8 cellular contexts compared by ENCODE assay signal in the genomic region with DNA sequence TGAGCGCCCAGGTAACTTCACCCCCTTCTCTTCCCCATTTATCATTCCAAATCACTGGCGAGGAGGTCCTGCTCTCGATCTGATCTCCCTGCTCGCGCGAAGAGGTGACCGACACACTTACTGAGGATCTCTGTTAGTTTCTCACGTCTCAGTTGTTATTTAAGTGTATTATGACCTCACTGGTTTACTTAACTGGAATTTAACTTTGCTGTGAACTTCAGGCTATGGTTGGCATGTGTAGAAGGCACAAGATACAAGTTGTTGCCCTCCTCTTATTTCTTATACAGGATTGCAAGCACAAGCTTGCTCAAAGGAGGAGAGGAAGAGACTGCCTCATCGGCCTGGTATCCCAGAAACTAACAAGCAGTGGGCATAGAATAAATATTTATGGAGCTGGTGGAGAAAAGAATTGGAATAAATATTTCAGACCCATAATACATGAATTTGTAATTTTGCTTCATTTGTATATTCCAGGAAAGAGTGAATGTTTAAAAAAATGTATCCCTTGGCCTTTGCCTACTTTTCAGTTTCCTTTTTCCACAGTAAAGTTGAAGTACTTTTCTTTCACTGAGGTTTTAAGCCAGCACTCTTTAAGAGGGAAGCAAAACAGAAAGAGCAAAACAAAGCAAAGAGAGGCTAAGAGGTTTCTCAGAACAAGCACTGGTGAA.
DNase-seq lines count a peak whose midpoint lies in the region; ATAC-seq lines count a peak whose summit lies in the region.

No MANE protein-coding gene starts in this region.

- in situ Hi-C loops in KBM-7 (cut with MboI; ENCODE audit: low pct_unique_long_range_greater_than_20kb, low sequenced_read_pairs): no loop called here

- no peaks in the 10 kb centered on the region for H3K36me3 ChIP-seq in subcutaneous abdominal adipose tissue (ENCODE audit: control insufficient read depth in 5 of 5, insufficient read depth in 5 of 5, low read length in 5 of 5)

- no peaks in the 10 kb centered on the region for H3K27me3 ChIP-seq in subcutaneous abdominal adipose tissue (ENCODE audit: control insufficient read depth in 5 of 5, insufficient read depth in 4 of 5, low read length in 5 of 5)

- peak overlapping the region; percentile 87 for H3K27ac ChIP-seq in subcutaneous abdominal adipose tissue (ENCODE audit: low read depth, low read length)

- DNase-seq in CD1c-positive myeloid dendritic cell (ENCODE audit: extremely low spot score) (peak; percentile 24), KBM-7 (peak; percentile 54), cerebellar cortex (ENCODE audit: low spot score) (peak; percentile 53), left kidney (ENCODE audit: low read depth, low spot score) (peak; percentile 66), T1000 (lab: John Stamatoyannopoulos, UW) (no peak)

- H3K9ac ChIP-seq in subcutaneous abdominal adipose tissue (ENCODE audit: low read length in 5 of 5): peak overlapping the region; percentile 80 to 89 (median 87)

- H3K4me3 ChIP-seq in subcutaneous abdominal adipose tissue (ENCODE audit: low read depth in 1 of 5, low read length in 5 of 5): peak overlapping the region; percentile 75 to 88 (median 84)

- peaks cover 2 to 51% (median 46%) of the 10 kb centered on the region in 5 donors for H3K4me1 ChIP-seq in subcutaneous abdominal adipose tissue (ENCODE audit: control insufficient read depth in 5 of 5, insufficient read depth in 5 of 5, low read length in 5 of 5)

- no peaks in the 10 kb centered on the region for H3K9me3 ChIP-seq in subcutaneous abdominal adipose tissue (ENCODE audit: control insufficient read depth in 5 of 5, low read length in 5 of 5)

- ATAC-seq in GM21447 (IDR thresholded peaks at IDR 0.05; ENCODE audit: unreplicated experiment) (no peak), GM21515 (IDR thresholded peaks at IDR 0.05; ENCODE audit: unreplicated experiment) (no peak)
